ENCODE assay signal across 24 cellular contexts in the genomic region with DNA sequence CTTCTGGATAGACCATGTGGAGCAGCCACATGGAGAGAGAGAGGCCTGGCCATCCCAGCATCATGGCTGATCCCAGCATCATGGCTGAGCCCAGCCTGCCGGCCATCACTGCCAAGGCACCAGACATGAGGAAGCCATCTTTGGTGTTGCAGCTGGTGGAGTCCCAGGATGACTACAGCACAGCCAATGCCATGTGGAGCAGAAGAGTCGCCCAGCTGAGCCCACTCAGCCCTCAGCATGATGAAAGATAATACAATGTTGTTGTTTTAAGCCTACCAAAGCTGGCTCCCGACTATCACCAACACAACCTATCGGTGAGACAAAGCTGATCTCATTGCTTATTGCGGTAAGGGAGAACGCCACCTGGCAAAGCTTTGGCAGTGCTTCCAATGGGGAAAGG. TPM values are rescaled to one million over a fixed set of nuclear protein-coding genes. Genes with fewer than 3 reads are reported as not detected.
A peak's percentile ranks its signal among the peaks of the same experiment; 100 is the strongest.
DNase-seq lines count a peak whose midpoint lies in the region; ATAC-seq, FAIRE-seq and TF ChIP-seq lines count a peak whose summit lies in the region.
"Had no signal": no experiment of that assay in that cellular context is flagged by ENCODE, and none has a peak within 500 bp of the region (broad histone marks: within the 10 kb centered on the region; RNA-seq: fewer than 3 reads in every experiment).

No MANE protein-coding gene starts in this region.

- H3K27me3 ChIP-seq in GM23338 (ENCODE audit: insufficient read depth) (no peaks in the 10 kb centered on the region), K562 (ENCODE audit: control insufficient read depth in 2 of 2, insufficient read depth in 2 of 2, low read length in 2 of 2) (no peaks in the 10 kb centered on the region), esophagus squamous epithelium (peaks cover 0 to 9% (median 0%) of the 10 kb centered on the region in 4 donors)
- H3K27me3 ChIP-seq: BE2C; BLaER1 treated with 17β-estradiol and CSF1 and Interleukin-3, amounts not matched to agents 10 nM and 100 nM had no signal

- no peak for TF ChIP-seq CTCF in GM23338 (conservative IDR thresholded peaks at IDR 0.05; ENCODE audit: low read depth in 2 of 2)
- TF ChIP-seq CTCF in K562 (IDR thresholded peaks at IDR 0.05 in 2 of 3, conservative IDR thresholded peaks at IDR 0.05 in 1 of 3; ENCODE audit: insufficient read depth in 2 of 3, low read depth in 1 of 3, low read length in 3 of 3), result no peak
- TF ChIP-seq CTCF in esophagus squamous epithelium (IDR thresholded peaks at IDR 0.05), result no peak

- POLR2A ChIA-PET in K562 (lab: Yijun Ruan, JAX), result interaction anchor here (0.7 to 2.3 kb wide), 4 partner anchors 13 to 21 kb away, joined by 3 to 10 read pairs (median 4); no protein-coding TSS in a partner anchor

- no peak overlapping the region for H3K9ac ChIP-seq in K562 (ENCODE audit: insufficient read depth in 1 of 2, low read depth in 2 of 2, low read length in 2 of 2)
- H3K9ac ChIP-seq: BLaER1 treated with 17β-estradiol and CSF1 and Interleukin-3, amounts not matched to agents 10 nM and 100 nM had no signal

- H3K36me3 ChIP-seq in GM23338 (ENCODE audit: insufficient read depth) (no peaks in the 10 kb centered on the region), K562 (ENCODE audit: control insufficient read depth, insufficient read depth, low read length) (no peaks in the 10 kb centered on the region), esophagus squamous epithelium (no peaks in the 10 kb centered on the region)
- H3K36me3 ChIP-seq: BE2C; BLaER1 treated with 17β-estradiol and CSF1 and Interleukin-3, amounts not matched to agents 10 nM and 100 nM; HAP-1 had no signal

- TF ChIP-seq POLR2A in K562 (conservative IDR thresholded peaks at IDR 0.05), result no peak
- TF ChIP-seq POLR2A in esophagus squamous epithelium (IDR thresholded peaks at IDR 0.05), result no peak

- FAIRE-seq in K562 (lab: Jason Lieb, UNC) (no peak), GM19239 (lab: Jason Lieb, UNC) (no peak)
- FAIRE-seq: A549, D721Med, GM12878, H54 had no signal

- H2AFZ ChIP-seq in GM23338 (no peak overlapping the region), K562 (ENCODE audit: low read depth, low read length) (0 out of 2 replicates have a peak overlapping the region, but pooled peaks have one; percentile 8)

- peaks cover 11% of the 10 kb centered on the region; the same call in 1 of the 3 replicates for H3K36me3 Mint-ChIP-seq in GM23338 (ENCODE audit: low read depth)
- H3K36me3 Mint-ChIP-seq: CD14-positive monocyte had no signal

- no peaks in the 10 kb centered on the region for H3K9me1 ChIP-seq in K562 (ENCODE audit: control insufficient read depth, insufficient read depth, low read length)

- no TSS peak for BruUV-seq in K562 (replicated peaks; lab: Mats Ljungman, UMichigan)

- H3K9me3 ChIP-seq in K562 (replicated peaks; ENCODE audit: control insufficient read depth, insufficient read depth, low read depth, low read length), result no peaks in the 10 kb centered on the region
- H3K9me3 ChIP-seq in esophagus squamous epithelium, result peaks cover 0 to 8% (median 8%) of the 10 kb centered on the region in 3 donors
- H3K9me3 ChIP-seq: A549, HAP-1 had no signal

- H3K27ac ChIP-seq in GM23338 (ENCODE audit: low read depth) (no peak overlapping the region), K562 (ENCODE audit: extremely low read depth, low read depth, low read length) (no peak overlapping the region), esophagus squamous epithelium (peak overlapping the region in 3 of 4 donors; percentile 27 to 70 (median 41))
- H3K27ac ChIP-seq: A549; BLaER1 treated with 17β-estradiol and CSF1 and Interleukin-3, amounts not matched to agents 10 nM and 100 nM had no signal

- intact Hi-C loops in K562 (cut with micrococcal nuclease), result no loop called here
- intact Hi-C loops in esophagus squamous epithelium (cut with DNase I), result no loop called here

- no peaks in the 10 kb centered on the region for H3K9me2 ChIP-seq in GM23338 (ENCODE audit: insufficient read depth)

- H3K4me1 Mint-ChIP-seq in GM23338, result peaks cover 3% of the 10 kb centered on the region; the same call in 1 of the 3 replicates
- H3K4me1 Mint-ChIP-seq: CD8-positive, alpha-beta memory T cell had no signal

- no peak for TF ChIP-seq RAD21 in K562 (CRISPR knock-in tag; conservative IDR thresholded peaks at IDR 0.05 in 1 of 2, IDR thresholded peaks at IDR 0.05 in 1 of 2)

- DNase-seq in GM23338 (ENCODE audit: low spot score) (no peak), K562 (ENCODE audit: extremely low read depth in 1 of 4, low spot score in 3 of 4) (no peak), esophagus squamous epithelium (lab: John Stamatoyannopoulos, UW) (no peak), GM19239 (ENCODE audit: insufficient read length, low spot score) (no peak)
- no peak for DNase-seq in stimulated activated CD4-positive, alpha-beta T cell treated with anti-CD3 and anti-CD28 coated beads, Interleukin-1b, Interleukin-23, amount 100 ng/mL, for 48 hours
- DNase-seq: 8988T; ACHN; AML-193; BE2C; CD4-positive, alpha-beta T cell; CD8-positive, alpha-beta memory T cell; DMS 273 treated with DMSO at 0.1 percent for 48 hours; DMS79; EL; GDM1; GOT3 had no signal

- H3K27me3 Mint-ChIP-seq in GM23338 (ENCODE audit: insufficient read depth, low read depth, poor library complexity), result peaks cover 10% of the 10 kb centered on the region

- H3K4me2 ChIP-seq in GM23338 (no peak overlapping the region), K562 (ENCODE audit: insufficient read depth, low read length) (no peak overlapping the region)
- H3K4me2 ChIP-seq: A549; BLaER1 treated with 17β-estradiol and CSF1 and Interleukin-3, amounts not matched to agents 10 nM and 100 nM had no signal

- no peak overlapping the region for H3K4me3 Mint-ChIP-seq in GM23338
- H3K4me3 Mint-ChIP-seq: CD14-positive monocyte; CD4-positive, alpha-beta T cell; CD8-positive, alpha-beta memory T cell had no signal

- ATAC-seq in GM23338 (no peak), K562 (no peak), HG03439 (IDR thresholded peaks at IDR 0.05; ENCODE audit: unreplicated experiment) (no peak)
- ATAC-seq: A549, GM12878 had no signal

- CTCF ChIA-PET in K562 (lab: Yijun Ruan, JAX; ENCODE audit: low intra/inter-chr PET ratio), result no interaction called here

- TF ChIP-seq EP300 in K562 (IDR thresholded peaks at IDR 0.05; ENCODE audit: low read length), result no peak

- in situ Hi-C loops in K562 (cut with MboI), result no loop called here

- WGBS in K562 (ENCODE audit: insufficient coverage, low coverage, missing lambda C conversion rate), result 70% methylated on average over 6 of the region's 6 CpGs
- WGBS in esophagus squamous epithelium, 2 donors, result 91 to 100% methylated on average over 4 to 6 of the region's 6 CpGs

- H3K79me2 ChIP-seq in GM23338 (replicated peaks; ENCODE audit: insufficient read depth) (no peaks in the 10 kb centered on the region), K562 (ENCODE audit: control insufficient read depth, insufficient read depth, low read length) (no peaks in the 10 kb centered on the region)

- H3K4me1 ChIP-seq in GM23338 (ENCODE audit: insufficient read depth) (no peaks in the 10 kb centered on the region), K562 (replicated peaks in 1 of 2; ENCODE audit: control insufficient read depth in 2 of 2, insufficient read depth in 2 of 2, low read length in 2 of 2) (peaks cover 8 to 9% of the 10 kb centered on the region in 2 experiments), esophagus squamous epithelium (peaks cover 10 to 72% (median 13%) of the 10 kb centered on the region in 3 donors)
- H3K4me1 ChIP-seq: BE2C; BLaER1 treated with 17β-estradiol and CSF1 and Interleukin-3, amounts not matched to agents 10 nM and 100 nM; HAP-1 had no signal

- no peak overlapping the region for H3K27ac Mint-ChIP-seq in GM23338
- H3K27ac Mint-ChIP-seq: CD14-positive monocyte; CD4-positive, alpha-beta T cell had no signal

- H3K4me3 ChIP-seq in GM23338, result no peak overlapping the region
- H3K4me3 ChIP-seq in K562, result no peak overlapping the region
- H3K4me3 ChIP-seq in esophagus squamous epithelium, result peak overlapping the region in 1 of 4 donors; percentile 13
- H3K4me3 ChIP-seq: A549; BLaER1 treated with 17β-estradiol and CSF1 and Interleukin-3, amounts not matched to agents 10 nM and 100 nM; GM12878; HAP-1 had no signal

- no peaks in the 10 kb centered on the region for H3F3A ChIP-seq in GM23338 (replicated peaks; ENCODE audit: low read depth)

- H4K20me1 ChIP-seq in GM23338 (replicated peaks; ENCODE audit: insufficient read depth) (no peaks in the 10 kb centered on the region), K562 (replicated peaks; ENCODE audit: control insufficient read depth, insufficient read depth, low read length) (no peaks in the 10 kb centered on the region)
- H4K20me1 ChIP-seq: BLaER1 treated with 17β-estradiol and CSF1 and Interleukin-3, amounts not matched to agents 10 nM and 100 nM had no signal

- peaks cover 12% of the 10 kb centered on the region for H3K9me3 Mint-ChIP-seq in GM23338

TF ChIP-seq in GM23338, 12 proteins besides CTCF, POLR2A, EP300 and RAD21 (continues in another document):
- peak; percentile 85 for TF ChIP-seq ZNF331 (CRISPR knock-in tag; IDR thresholded peaks at IDR 0.05; ENCODE audit: low read depth)
- TF ChIP-seq JUNB (IDR thresholded peaks at IDR 0.05; ENCODE audit: unreplicated experiment), result no peak

TF ChIP-seq in K562, 482 proteins besides CTCF, POLR2A, EP300 and RAD21 (continues in another document):
- TF ChIP-seq NCOA6 (IDR thresholded peaks at IDR 0.05), result no peak
- no peak for TF ChIP-seq HDGF (IDR thresholded peaks at IDR 0.05)
- TF ChIP-seq EZH2 (IDR thresholded peaks at IDR 0.05; ENCODE audit: borderline replicate concordance, low read depth, low read length), result no peak

RNA-seq across cellular contexts. Expression of gene HES1, which starts 18.4 kb away (rescaled TPM):
- total RNA-seq in GM23338 (2014; rRNA removed; shearing (Covaris generic)), result 40.3 and 42.7 TPM in 2 replicates
- polyA plus RNA-seq in GM23338 (2016; fragmentation: Nextera tagmentation; extraction: Ambion mirVana) (59.3 and 60.8 TPM in 2 replicates), K562 (2011; rRNA removed) (4.8 and 9.0 TPM in 2 replicates), K562 (2014; fragmentation: Illumina TruSeq; extraction: Trizol) (16.7 and 19.3 TPM in 2 replicates), K562 (2014; fragmentation: Nextera tagmentation; extraction: Ambion mirVana) (1 to 10 TPM; 3.4 to 6.3 TPM), K562 (2014; rRNA removed) (23.1 and 32.2 TPM in 2 replicates)
- total RNA-seq in K562 (2011; cell fraction: chromatin; rRNA removed; ENCODE audit: low replicate concordance), result 7.6 and 9.1 TPM in 2 replicates
- total RNA-seq in K562 (2011; cell fraction: nucleolus; rRNA removed), result 13.3 and 13.7 TPM in 2 replicates
- 10.1 and 12.0 TPM in 2 replicates for total RNA-seq in K562 (2011; cell fraction: nucleoplasm; rRNA removed)
- total RNA-seq in K562 (2014; rRNA removed) (37.0 and 46.8 TPM in 2 replicates), K562 (2014; rRNA removed; fragmentation: Illumina TruSeq; extraction: Trizol) (17.7 and 17.8 TPM in 2 replicates), K562 (2015; rRNA removed; fragmentation: Illumina TruSeq; extraction: Trizol) (24.0 and 24.9 TPM in 2 replicates), K562 (2021) (30.5 and 39.1 TPM in 2 replicates), esophagus squamous epithelium (10 to 100 TPM; 38.6 to 92.1 (median 75.4) TPM)
- 4.5 and 21.4 TPM in 2 replicates for polyA plus RNA-seq in K562 (2011; cell fraction: cytosol; rRNA removed)
- 7.4 and 25.5 TPM in 2 replicates for polyA plus RNA-seq in K562 (2011; cell fraction: nucleus; rRNA removed)
- polyA plus RNA-seq in K562 (2012), result 45.6 and 82.2 TPM in 2 replicates
- 2.8 and 7.0 TPM in 2 replicates for polyA minus RNA-seq in K562 (2011; rRNA and poly(A)+ RNA removed)
- polyA minus RNA-seq in K562 (2011; cell fraction: cytosol; rRNA and poly(A)+ RNA removed), result 7.7 and 23.0 TPM in 2 replicates
- polyA minus RNA-seq in K562 (2011; cell fraction: nucleus; rRNA and poly(A)+ RNA removed), result 12.7 and 22.8 TPM in 2 replicates
- total RNA-seq: CD8-positive, alpha-beta memory T cell had no signal
- polyA plus RNA-seq: CD8-positive, alpha-beta memory T cell had no signal

Comparison
In these comparisons a context has a peak if more than half of its experiments do, and no peak if none do; other contexts are left out.
1. H3K27ac ChIP-seq: peak in esophagus squamous epithelium (3 of 4); none in GM23338 (single experiment) and K562 (single experiment).